ENCODE assay signal across 7 cellular contexts in the genomic region with DNA sequence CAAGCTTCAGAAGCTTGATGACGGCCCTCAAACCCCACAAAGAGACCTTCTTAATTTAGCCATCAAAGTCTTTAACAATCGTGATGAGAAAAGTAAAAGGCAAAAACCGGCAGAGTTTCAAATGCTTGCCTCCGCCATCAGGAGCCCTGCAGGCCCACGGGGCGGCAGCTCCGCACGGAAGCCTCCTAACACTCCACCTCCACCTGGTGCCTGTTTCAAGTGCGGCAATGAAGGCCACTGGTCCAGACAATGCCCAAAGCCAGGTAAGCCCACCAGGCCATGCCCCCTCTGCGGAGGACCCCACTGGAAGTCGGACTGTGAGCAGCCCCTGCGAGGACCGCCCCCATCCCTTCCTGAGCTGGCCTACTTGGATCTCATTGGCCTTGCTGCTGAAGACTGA. TPM values are rescaled to one million over a fixed set of nuclear protein-coding genes. Genes with fewer than 3 reads are reported as not detected.
"Had no signal": no experiment of that assay in that cellular context is flagged by ENCODE, and none has a peak within 500 bp of the region (broad histone marks: within the 10 kb centered on the region; RNA-seq: fewer than 3 reads in every experiment).

No MANE protein-coding gene starts in this region.

- H3K27ac Mint-ChIP-seq: H9, HFFc6, IgD-negative memory B cell had no signal

- H3K27ac ChIP-seq: HL-60 had no signal

- H3K36me3 Mint-ChIP-seq: IgD-negative memory B cell had no signal

- ATAC-seq: HepG2 had no signal

- H3K9me3 Mint-ChIP-seq: H9, HFFc6, IgD-negative memory B cell had no signal

- H3K4me1 Mint-ChIP-seq: H9, IgD-negative memory B cell had no signal

- DNase-seq: GOT3, H9, HFFc6, KBM-7 had no signal

- H3K4me3 Mint-ChIP-seq: H9, HFFc6, IgD-negative memory B cell had no signal

RNA-seq across cellular contexts. Expression of a gene that starts 46.5 kb away (rescaled TPM):
- total RNA-seq: HFFc6 had no signal
